Comparison of ENCODE assay signal across 32 cellular contexts in the genomic region with DNA sequence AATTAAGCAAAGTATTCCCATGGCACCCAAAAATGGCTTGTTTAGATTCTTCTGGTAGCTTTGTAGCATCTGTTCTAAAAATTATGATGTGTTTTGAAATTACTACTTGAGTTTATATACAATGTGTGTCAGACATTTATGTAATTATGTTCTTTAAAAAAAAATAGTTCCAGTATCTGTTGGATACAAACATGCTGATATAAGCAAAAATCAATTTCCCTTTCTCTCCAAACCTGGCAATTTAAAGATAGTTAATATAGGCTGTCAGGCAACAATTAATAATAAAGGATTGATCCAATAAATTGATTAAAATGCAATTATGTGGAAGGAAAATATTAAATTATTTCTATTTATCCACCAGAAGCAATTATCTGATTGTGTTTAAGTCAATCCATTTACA. TPM values are rescaled to one million over a fixed set of nuclear protein-coding genes. Genes with fewer than 3 reads are reported as not detected.
"Had no signal": no experiment of that assay in that cellular context is flagged by ENCODE, and none has a peak within 500 bp of the region (broad histone marks: within the 10 kb centered on the region; RNA-seq: fewer than 3 reads in every experiment).

No MANE protein-coding gene starts in this region.

- H3K4me3 ChIP-seq: neural progenitor cell, ovary, psoas muscle, skin epidermis, smooth muscle cell, spleen, suprapubic skin, testis, tibial artery, transverse colon, upper lobe of right lung, uterus had no signal

- H3K27me3 ChIP-seq: neural progenitor cell, ovary, spleen, suprapubic skin, testis, tibial artery, transverse colon, upper lobe of right lung, uterus had no signal

- H3K4me2 ChIP-seq: neural progenitor cell, smooth muscle cell had no signal

- ATAC-seq: natural killer cell; psoas muscle; right cardiac atrium; sciatic nerve; stimulated activated memory B cell treated with anti-CD40 and anti-IgM and Interleukin-4, amounts not matched to agents 10 μg/mL and 1 μg/mL and 100 μg/mL, for 72 hours; stimulated activated naive CD8-positive, alpha-beta T cell treated with anti-CD3 and anti-CD28 coated beads, Interleukin-15, amount 100 ng/mL, for 72 hours; stimulated activated naive CD8-positive, alpha-beta T cell treated with anti-CD3 and anti-CD28 coated beads, Interleukin-15, Interleukin-2, amounts not matched to agents 100 U/mL and 50 U/mL, for 24 hours; upper lobe of right lung had no signal

- H3K9me3 ChIP-seq: ovary, psoas muscle, spleen, suprapubic skin, testis, tibial artery, transverse colon, upper lobe of right lung, uterus had no signal

- DNase-seq: natural killer cell; occipital lobe; ovary; posterior cingulate gyrus; psoas muscle; right cardiac atrium; spleen; stimulated activated CD4-positive, alpha-beta T cell treated with anti-CD3 and anti-CD28 coated beads, Interleukin-12 subunit alpha, Interleukin-12 subunit beta, amount 100 ng/mL, for 4 hours; stimulated activated CD4-positive, alpha-beta T cell treated with anti-CD3 and anti-CD28 coated beads, Interleukin-1b, Interleukin-23, amount 100 ng/mL, for 48 hours; stimulated activated CD4-positive, alpha-beta T cell treated with anti-CD3 and anti-CD28 coated beads, Interleukin-4, amount 100 ng/mL, for 1 hour; stimulated activated CD4-positive, alpha-beta T cell treated with anti-CD3 and anti-CD28 coated beads, Interleukin-4, amount 100 ng/mL, for 4 hours; stimulated activated CD8-positive, alpha-beta memory T cell treated with anti-CD3 and anti-CD28 coated beads, Interleukin-4, amount 100 ng/mL, for 48 hours; stimulated activated naive CD4-positive, alpha-beta T cell; stimulated activated naive CD8-positive, alpha-beta T cell treated with anti-CD3 and anti-CD28 coated beads, Interleukin-15, amount 100 ng/mL, for 72 hours; stimulated activated naive CD8-positive, alpha-beta T cell treated with anti-CD3 and anti-CD28 coated beads, Interleukin-15, Interleukin-2, amounts not matched to agents 100 U/mL and 50 U/mL, for 24 hours; substantia nigra; testis; tibial artery; transverse colon; upper lobe of right lung; uterus had no signal

- H2AFZ ChIP-seq: neural progenitor cell, parathyroid adenoma had no signal

- H3K9ac ChIP-seq: neural progenitor cell, parathyroid adenoma had no signal

- H3K4me1 ChIP-seq: neural progenitor cell, parathyroid adenoma, psoas muscle, spleen, suprapubic skin, testis, tibial artery, transverse colon, upper lobe of right lung, uterus had no signal

- H3K27ac ChIP-seq: neural progenitor cell, ovary, parathyroid adenoma, psoas muscle, skin epidermis, spleen, suprapubic skin, testis, tibial artery, transverse colon, upper lobe of right lung, uterus had no signal

- H3K36me3 ChIP-seq: neural progenitor cell, ovary, spleen, suprapubic skin, tibial artery, transverse colon, upper lobe of right lung, uterus had no signal

RNA-seq across cellular contexts. Expression of gene OXGR1, which starts 41.7 kb away (rescaled TPM):
- total RNA-seq: natural killer cell, occipital lobe, osteoblast, progenitor cell of endocrine pancreas, psoas muscle, renal cortical epithelial cell had no signal
- polyA plus RNA-seq: neural cell, smooth muscle cell had no signal
